In the genomic region with DNA sequence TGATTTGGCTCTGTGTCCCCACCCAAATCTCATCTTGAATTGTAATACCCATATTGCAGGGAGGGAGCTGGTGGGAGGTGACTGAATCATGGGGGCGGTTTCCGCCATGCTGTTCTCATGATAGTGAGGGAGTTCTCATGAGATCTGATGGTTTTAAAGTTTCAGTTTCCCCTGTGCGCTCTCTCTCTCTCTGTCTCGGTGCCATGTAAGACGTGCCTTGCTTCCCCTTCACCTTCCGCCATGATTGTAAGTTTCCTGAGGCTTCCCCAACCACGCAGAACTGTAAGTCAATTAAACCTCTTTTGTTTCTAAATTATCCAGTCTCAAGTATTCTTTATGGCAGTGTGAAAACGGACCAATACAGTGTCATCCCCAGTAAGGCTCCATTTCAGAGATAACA, we compare ENCODE assay signal across 29 cellular contexts.
"Had no signal": no experiment of that assay in that cellular context is flagged by ENCODE, and none has a peak within 500 bp of the region (broad histone marks: within the 10 kb centered on the region; RNA-seq: fewer than 3 reads in every experiment).

No MANE protein-coding gene starts in this region.

- H3K27ac Mint-ChIP-seq: dendritic cell treated with granulocyte-macrophage colony-stimulating factor and Interleukin-4, amounts not matched to agents 40 ng/mL and 50 ng/mL, for 4 days; effector memory CD8-positive, alpha-beta T cell; endodermal cell had no signal

- H3K4me1 ChIP-seq: colonic mucosa, esophagus muscularis mucosa, esophagus squamous epithelium, foreskin keratinocyte, gastrocnemius medialis, gastroesophageal sphincter, heart left ventricle, heart right ventricle had no signal

- H3K36me3 ChIP-seq: colonic mucosa, esophagus muscularis mucosa, esophagus squamous epithelium, gastrocnemius medialis, gastroesophageal sphincter, heart left ventricle, heart right ventricle had no signal

- H3K9me3 ChIP-seq: colonic mucosa, esophagus muscularis mucosa, esophagus squamous epithelium, gastrocnemius medialis, gastroesophageal sphincter, heart left ventricle, heart right ventricle had no signal

- DNase-seq: colonic mucosa; cortex of kidney; dermis blood vessel endothelial cell; dorsolateral prefrontal cortex; effector CD4-positive, alpha-beta T cell; effector CD8-positive, alpha-beta T cell; effector memory CD4-positive, alpha-beta T cell; effector memory CD8-positive, alpha-beta T cell; endodermal cell; erythroblast; esophagus squamous epithelium; foreskin fibroblast; foreskin keratinocyte; foreskin melanocyte; gastrocnemius medialis; glutamatergic neuron; head of caudate nucleus; heart left ventricle; heart right ventricle had no signal

- H3K4me3 Mint-ChIP-seq: dendritic cell treated with granulocyte-macrophage colony-stimulating factor and Interleukin-4, amounts not matched to agents 40 ng/mL and 50 ng/mL, for 4 days; effector memory CD8-positive, alpha-beta T cell; endodermal cell had no signal

- H3K27me3 ChIP-seq: colonic mucosa, dorsolateral prefrontal cortex, esophagus muscularis mucosa, esophagus squamous epithelium, gastrocnemius medialis, heart left ventricle, heart right ventricle had no signal

- FAIRE-seq: colon, endometrium, endothelial cell of umbilical vein, frontal cortex had no signal

- H3K27me3 Mint-ChIP-seq: dendritic cell treated with granulocyte-macrophage colony-stimulating factor and Interleukin-4, amounts not matched to agents 40 ng/mL and 50 ng/mL, for 4 days had no signal

- ATAC-seq: effector memory CD8-positive, alpha-beta T cell; esophagus mucosa; foreskin keratinocyte; gastrocnemius medialis; gastroesophageal sphincter; heart left ventricle; heart right ventricle had no signal

- H3K4me3 ChIP-seq: colonic mucosa, coronary artery, dorsolateral prefrontal cortex, esophagus muscularis mucosa, esophagus squamous epithelium, gastrocnemius medialis, gastroesophageal sphincter, heart left ventricle, heart right ventricle had no signal

- H3K27ac ChIP-seq: colonic mucosa, coronary artery, dorsolateral prefrontal cortex, epithelial cell of prostate, esophagus muscularis mucosa, esophagus squamous epithelium, foreskin keratinocyte, gastrocnemius medialis, gastroesophageal sphincter, heart left ventricle, heart right ventricle had no signal

- H3K4me1 Mint-ChIP-seq: endodermal cell had no signal
